19 cellular contexts compared by ENCODE assay signal in genomic region chr1:112696578-112697320, GRCh38.
"Had no signal": no experiment of that assay in that cellular context is flagged by ENCODE, and none has a peak within 500 bp of the region (broad histone marks: within the 10 kb centered on the region; RNA-seq: fewer than 3 reads in every experiment).

No MANE protein-coding gene starts in this region.

- DNase-seq: activated CD4-positive, alpha-beta T cell treated with anti-CD3 and anti-CD28 coated beads, Interleukin-2, amount 50 U/mL, for 48 hours; activated CD8-positive, alpha-beta memory T cell treated with anti-CD3 and anti-CD28 coated beads, Interleukin-2, amount 50 U/mL, for 4 hours; activated effector memory CD4-positive, alpha-beta T cell treated with anti-CD3 and anti-CD28 coated beads, Interleukin-2, amount 50 U/mL, for 16 hours; activated T-cell treated with anti-CD3 and anti-CD28 coated beads, Interleukin-2, amount 50 U/mL, for 48 hours; amygdala; cortex of kidney; effector memory CD4-positive, alpha-beta T cell; heart left ventricle; mammary epithelial cell; naive B cell; retina; stimulated activated CD4-positive, alpha-beta T cell treated with anti-CD3 and anti-CD28 coated beads, Interleukin-4, amount 100 ng/mL, for 24 hours; stimulated activated naive CD4-positive, alpha-beta T cell treated with Interleukin-2 at 50 U/mL for 16 hours; SW 1271; upper lobe of right lung had no signal

- H3K27me3 Mint-ChIP-seq: activated naive CD8-positive, alpha-beta T cell; brain; naive B cell had no signal

- H3K27ac Mint-ChIP-seq: activated naive CD8-positive, alpha-beta T cell had no signal

- H3K27ac ChIP-seq: suprapubic skin, upper lobe of right lung had no signal

- ATAC-seq: heart left ventricle, left lobe of liver, upper lobe of right lung had no signal

- H3K27me3 ChIP-seq: heart left ventricle, suprapubic skin, upper lobe of right lung had no signal

- H3K9me3 ChIP-seq: heart left ventricle, suprapubic skin, upper lobe of right lung had no signal

- H3K4me3 ChIP-seq: heart left ventricle, suprapubic skin, upper lobe of right lung had no signal

- H3K4me3 Mint-ChIP-seq: activated naive CD8-positive, alpha-beta T cell; brain had no signal

- H3K9me3 Mint-ChIP-seq: brain, naive B cell had no signal
